ENCODE assay signal across 1 cellular context in genomic region chr1:156502396-156502748, GRCh38.
TF ChIP-seq lines count a peak whose summit lies in the region.

No MANE protein-coding gene starts in this region.

TF ChIP-seq in H1, 55 proteins besides CTCF, POLR2A, EP300 and RAD21:
- TF ChIP-seq CBX5 (IDR thresholded peaks at IDR 0.05; ENCODE audit: low read depth, low read length) (no peak), CHD1 (IDR thresholded peaks at IDR 0.05; ENCODE audit: low read depth, low read length) (no peak), SP1 (IDR thresholded peaks at IDR 0.05; ENCODE audit: low read depth, low read length) (no peak), SRF (IDR thresholded peaks at IDR 0.05; ENCODE audit: low read depth, low read length) (no peak), POU5F1 (IDR thresholded peaks at IDR 0.05; ENCODE audit: low read depth, low read length) (no peak), SUZ12 (IDR thresholded peaks at IDR 0.05; ENCODE audit: low read length) (no peak)
